ENCODE assay signal across 18 cellular contexts in genomic region chr7:27051451-27051850, GRCh38. TPM values are rescaled to one million over a fixed set of nuclear protein-coding genes. Genes with fewer than 3 reads are reported as not detected.
DNase-seq lines count a peak whose midpoint lies in the region; ATAC-seq, FAIRE-seq and TF ChIP-seq lines count a peak whose summit lies in the region.
"Had no signal": no experiment of that assay in that cellular context is flagged by ENCODE, and none has a peak within 500 bp of the region (broad histone marks: within the 10 kb centered on the region; RNA-seq: fewer than 3 reads in every experiment).

No MANE protein-coding gene starts in this region.

- H3K4me2 ChIP-seq in A549 (no peak overlapping the region), fibroblast of lung (ENCODE audit: extremely low read depth, insufficient read depth, low read length) (no peak overlapping the region), osteoblast (ENCODE audit: insufficient read depth, low read length) (no peak overlapping the region)
- H3K4me2 ChIP-seq: BLaER1 had no signal

- peaks cover 3% of the 10 kb centered on the region for H3K27me3 Mint-ChIP-seq in activated CD8-positive, alpha-beta memory T cell treated with anti-CD3 and anti-CD28 coated beads, Interleukin-2, amount 10 ng/mL, durations not matched to agents 7 days and 5 days

- no peaks in the 10 kb centered on the region for H3K9me3 Mint-ChIP-seq in activated CD8-positive, alpha-beta memory T cell treated with anti-CD3 and anti-CD28 coated beads, Interleukin-2, amount 10 ng/mL, durations not matched to agents 7 days and 5 days (ENCODE audit: low read depth)
- H3K9me3 Mint-ChIP-seq: CD14-positive monocyte; CD4-positive, alpha-beta memory T cell had no signal

- no peaks in the 10 kb centered on the region for H4K20me1 ChIP-seq in fibroblast of lung (ENCODE audit: control insufficient read depth, extremely low read depth, insufficient read depth, low read length)
- H4K20me1 ChIP-seq in osteoblast (ENCODE audit: insufficient read depth, low read length): no peaks in the 10 kb centered on the region
- H4K20me1 ChIP-seq: BLaER1 had no signal

- H3K27ac Mint-ChIP-seq in activated CD8-positive, alpha-beta memory T cell treated with anti-CD3 and anti-CD28 coated beads, Interleukin-2, amount 10 ng/mL, durations not matched to agents 7 days and 5 days: no peak overlapping the region
- H3K27ac Mint-ChIP-seq: CD14-positive monocyte; CD4-positive, alpha-beta memory T cell had no signal

- H3K79me2 ChIP-seq in fibroblast of lung (ENCODE audit: control insufficient read depth, insufficient read depth, low read length) (no peaks in the 10 kb centered on the region), osteoblast (ENCODE audit: insufficient read depth, low read length) (no peaks in the 10 kb centered on the region)

- H3K36me3 Mint-ChIP-seq in activated CD8-positive, alpha-beta memory T cell treated with anti-CD3 and anti-CD28 coated beads, Interleukin-2, amount 10 ng/mL, durations not matched to agents 7 days and 5 days: no peaks in the 10 kb centered on the region
- H3K36me3 Mint-ChIP-seq: CD14-positive monocyte; CD4-positive, alpha-beta memory T cell had no signal

- no peak overlapping the region for H3K4me3 Mint-ChIP-seq in activated CD8-positive, alpha-beta memory T cell treated with anti-CD3 and anti-CD28 coated beads, Interleukin-2, amount 10 ng/mL, durations not matched to agents 7 days and 5 days
- H3K4me3 Mint-ChIP-seq: CD14-positive monocyte; CD4-positive, alpha-beta memory T cell had no signal

- H2AFZ ChIP-seq in fibroblast of lung (ENCODE audit: low read length): no peak overlapping the region
- H2AFZ ChIP-seq in osteoblast (ENCODE audit: low read length): no peak overlapping the region

- no peaks in the 10 kb centered on the region for H3K27me3 ChIP-seq in MG63
- no peaks in the 10 kb centered on the region for H3K27me3 ChIP-seq in fibroblast of lung (ENCODE audit: control insufficient read depth, insufficient read depth, low read length)
- H3K27me3 ChIP-seq in osteoblast (ENCODE audit: insufficient read depth, low read length): no peaks in the 10 kb centered on the region
- H3K27me3 ChIP-seq: BLaER1 had no signal

- H3K27ac ChIP-seq in A549 (no peak overlapping the region), fibroblast of lung (ENCODE audit: insufficient read depth, low read length) (no peak overlapping the region), osteoblast (ENCODE audit: low read depth, low read length) (no peak overlapping the region)
- H3K27ac ChIP-seq: 22Rv1, BLaER1 had no signal

- H3K36me3 ChIP-seq in MG63 (no peaks in the 10 kb centered on the region), fibroblast of lung (ENCODE audit: control insufficient read depth, insufficient read depth, low read length) (no peaks in the 10 kb centered on the region), osteoblast (ENCODE audit: insufficient read depth, low read length) (no peaks in the 10 kb centered on the region)
- H3K36me3 ChIP-seq: BLaER1 had no signal

- DNase-seq in A549 (ENCODE audit: low read depth in 1 of 2, low spot score in 1 of 2): no peak
- peak; percentile 28 for DNase-seq in MG63
- peak; percentile 32 to 73 for DNase-seq in fibroblast of lung (ENCODE audit: low read depth in 2 of 2)
- peak; percentile 94 for DNase-seq in osteoblast (ENCODE audit: insufficient read length, low spot score, missing footprints)
- no peak for DNase-seq in lower leg skin (ENCODE audit: low spot score in 2 of 2)
- DNase-seq in SHP77 treated with DMSO at 0.1 percent for 48 hours (lab: John Stamatoyannopoulos, UW): no peak
- no peak for DNase-seq in activated CD8-positive, alpha-beta memory T cell treated with anti-CD3 and anti-CD28 coated beads, Interleukin-2, amount 10 ng/mL, durations not matched to agents 7 days and 5 days
- no peak for DNase-seq in HTR-8/SVneo (ENCODE audit: insufficient read length, low spot score)
- DNase-seq: CD4-positive, alpha-beta memory T cell; DMS153; DMS79; GF-D8; GOT3; H7 had no signal

- intact Hi-C loops in lower leg skin (cut with DNase I; ENCODE audit: low total_unique reads): no loop called here

- POLR2A ChIA-PET in A549 (lab: Yijun Ruan, JAX): no interaction called here

- no peak for TF ChIP-seq RAD21 in A549 (conservative IDR thresholded peaks at IDR 0.05 in 1 of 2, IDR thresholded peaks at IDR 0.05 in 1 of 2)

- H3K9ac ChIP-seq in fibroblast of lung (ENCODE audit: insufficient read depth, low read length): no peak overlapping the region
- H3K9ac ChIP-seq: BLaER1 had no signal

- no peaks in the 10 kb centered on the region for H3K9me3 ChIP-seq in A549
- H3K9me3 ChIP-seq in MG63: no peaks in the 10 kb centered on the region
- H3K9me3 ChIP-seq in fibroblast of lung (ENCODE audit: control insufficient read depth, insufficient read depth, low read depth, low read length): no peaks in the 10 kb centered on the region
- no peaks in the 10 kb centered on the region for H3K9me3 ChIP-seq in osteoblast (ENCODE audit: low read depth, low read length)

- H3K4me1 ChIP-seq in A549: peaks cover 13% of the 10 kb centered on the region; the same call in 2 of the 3 replicates
- H3K4me1 ChIP-seq in fibroblast of lung (ENCODE audit: control insufficient read depth, extremely low read depth, insufficient read depth, low read length): no peaks in the 10 kb centered on the region
- peaks cover 19% of the 10 kb centered on the region for H3K4me1 ChIP-seq in osteoblast (ENCODE audit: insufficient read depth, low read length)
- H3K4me1 ChIP-seq: BLaER1 had no signal

- no peak for ATAC-seq in A549
- no peak for ATAC-seq in activated CD8-positive, alpha-beta memory T cell treated with anti-CD3 and anti-CD28 coated beads, Interleukin-2, amount 10 ng/mL, durations not matched to agents 7 days and 5 days

- CTCF ChIA-PET in A549 (lab: Yijun Ruan, JAX): interaction anchor here (1.0 kb wide), 1 partner anchor 11 kb away, joined by 3 read pairs; no protein-coding TSS in a partner anchor
- CTCF ChIA-PET in activated CD8-positive, alpha-beta memory T cell treated with anti-CD3 and anti-CD28 coated beads, Interleukin-2, amount 10 ng/mL, durations not matched to agents 7 days and 5 days (lab: Charles Lee): no interaction called here

- FAIRE-seq in A549 (lab: Jason Lieb, UNC) (no peak), HTR-8/SVneo (lab: Jason Lieb, UNC) (no peak)

- no peak for TF ChIP-seq EP300 in A549 (IDR thresholded peaks at IDR 0.05)

- no peak for TF ChIP-seq POLR2A in A549 (IDR thresholded peaks at IDR 0.05; ENCODE audit: low read length)
- no peak for TF ChIP-seq POLR2A in lower leg skin (IDR thresholded peaks at IDR 0.05)

- 87% methylated on average over 4 of the region's 4 CpGs for WGBS in A549 (ENCODE audit: missing lambda C conversion rate)
- 85 to 88% methylated on average over 4 of the region's 4 CpGs for WGBS in lower leg skin, 2 donors

- TF ChIP-seq CTCF in A549 (IDR thresholded peaks at IDR 0.05) (no peak), fibroblast of lung (conservative IDR thresholded peaks at IDR 0.05 in 1 of 2, IDR thresholded peaks at IDR 0.05 in 1 of 2; ENCODE audit: low read depth in 1 of 2, low read length in 2 of 2) (no peak), osteoblast (IDR thresholded peaks at IDR 0.05; ENCODE audit: extremely low read depth, low read depth, low read length) (no peak), lower leg skin (IDR thresholded peaks at IDR 0.05) (no peak)

- H3K4me3 ChIP-seq in A549 (no peak overlapping the region), MG63 (no peak overlapping the region), fibroblast of lung (replicated peaks in 1 of 4; ENCODE audit: control extremely low read depth in 1 of 4, insufficient read depth in 1 of 4, low read depth in 3 of 4, low read length in 4 of 4) (no peak overlapping the region), osteoblast (ENCODE audit: insufficient read depth, low read length) (no peak overlapping the region), lower leg skin (ENCODE audit: low read depth, poor library complexity, severe bottlenecking) (no peak overlapping the region)
- H3K4me3 ChIP-seq: BLaER1 had no signal

- H3K4me1 Mint-ChIP-seq in activated CD8-positive, alpha-beta memory T cell treated with anti-CD3 and anti-CD28 coated beads, Interleukin-2, amount 10 ng/mL, durations not matched to agents 7 days and 5 days: no peaks in the 10 kb centered on the region
- H3K4me1 Mint-ChIP-seq: CD4-positive, alpha-beta memory T cell had no signal

TF ChIP-seq in A549, 52 proteins besides CTCF, POLR2A, EP300 and RAD21:
- TF ChIP-seq MAFK (IDR thresholded peaks at IDR 0.05; ENCODE audit: partially characterized antibody): peak; percentile 35
- no peak for TF ChIP-seq POLR2AphosphoS2 (conservative IDR thresholded peaks at IDR 0.05; ENCODE audit: low read length)

RNA-seq across cellular contexts. Expression of gene HOXA1, which starts 44.3 kb away (rescaled TPM):
- polyA plus RNA-seq in A549 (2011; rRNA removed): 4.8 and 5.0 TPM in 2 replicates
- polyA plus RNA-seq in A549 (2012; cell fraction: cytosol; rRNA removed): 3.3 and 3.5 TPM in 2 replicates
- 2.0 and 2.5 TPM in 2 replicates for polyA plus RNA-seq in A549 (2012; cell fraction: nucleus; rRNA removed)
- 2.6 to 3.0 TPM (median 2.8 TPM) in 3 replicates for polyA plus RNA-seq in A549 (2017; fragmentation: RNase III; extraction: RNeasy Plus Mini Kit Qiagen cat#74134 plus additional on column Dnase treatment)
- polyA minus RNA-seq in A549 (2011; rRNA and poly(A)+ RNA removed): 2.5 and 3.2 TPM in 2 replicates
- 0.27 and 1.1 TPM in 2 replicates for total RNA-seq in MG63 (2014; rRNA removed; shearing (Covaris generic); ENCODE audit: low replicate concordance)
- total RNA-seq in fibroblast of lung: 0.50 and 0.51 TPM in 2 replicates
- 0.58 and 0.83 TPM in 2 replicates for polyA plus RNA-seq in fibroblast of lung
- 0.66 and 0.67 TPM in 2 replicates for polyA plus RNA-seq in fibroblast of lung (2012)
- polyA minus RNA-seq in fibroblast of lung (ENCODE audit: low replicate concordance): 1.1 TPM in 1 of 2 replicates, not detected in the other
- total RNA-seq in osteoblast: 0.72 and 1.5 TPM in 2 replicates
- 1 to 10 TPM in 2 of 4 donors, under 1 TPM in 2; 0.63 to 3.2 (median 1.9) TPM for total RNA-seq in lower leg skin
- under 1 TPM; 0.28 to 0.76 TPM for total RNA-seq in activated CD8-positive, alpha-beta memory T cell treated with anti-CD3 and anti-CD28 coated beads, Interleukin-2, amount 10 ng/mL, durations not matched to agents 7 days and 5 days
- total RNA-seq: A673 had no signal

RNA-seq across cellular contexts. Expression of gene HOXA2, which starts 51.0 kb away (rescaled TPM):
- 2.1 and 2.4 TPM in 2 replicates for polyA plus RNA-seq in A549 (2011; rRNA removed)
- polyA plus RNA-seq in A549 (2012; cell fraction: cytosol; rRNA removed): 1.1 and 1.2 TPM in 2 replicates
- 4.0 and 5.5 TPM in 2 replicates for polyA plus RNA-seq in A549 (2012; cell fraction: nucleus; rRNA removed)
- 1.3 to 1.5 TPM (median 1.4 TPM) in 3 replicates for polyA plus RNA-seq in A549 (2017; fragmentation: RNase III; extraction: RNeasy Plus Mini Kit Qiagen cat#74134 plus additional on column Dnase treatment)
- polyA minus RNA-seq in A549 (2011; rRNA and poly(A)+ RNA removed): 0.83 TPM in 2 replicates
- 0.35 TPM in 1 of 2 replicates, not detected in the other for total RNA-seq in MG63 (2014; rRNA removed; shearing (Covaris generic); ENCODE audit: low replicate concordance)
- 1.0 and 1.3 TPM in 2 replicates for total RNA-seq in fibroblast of lung
- polyA plus RNA-seq in fibroblast of lung: 2.3 and 2.6 TPM in 2 replicates
- polyA plus RNA-seq in fibroblast of lung (2012): 1.4 and 2.2 TPM in 2 replicates
- polyA minus RNA-seq in fibroblast of lung (ENCODE audit: low replicate concordance): 2.1 and 2.3 TPM in 2 replicates
- total RNA-seq in osteoblast: 0.36 and 0.59 TPM in 2 replicates
- total RNA-seq in lower leg skin: 1 to 10 TPM in 3 of 4 donors, under 1 TPM in 1; 0.39 to 2.5 (median 1.8) TPM
- total RNA-seq in activated CD8-positive, alpha-beta memory T cell treated with anti-CD3 and anti-CD28 coated beads, Interleukin-2, amount 10 ng/mL, durations not matched to agents 7 days and 5 days: not detected
- total RNA-seq: A673; CD4-positive, alpha-beta memory T cell; H7 had no signal
- polyA plus RNA-seq: CD14-positive monocyte; CD4-positive, alpha-beta memory T cell had no signal

Comparison
In these comparisons a context has a peak if more than half of its experiments do, and no peak if none do; other contexts are left out.
1. DNase-seq: peak in MG63 (single experiment), fibroblast of lung (2 of 2) and osteoblast (single experiment); none in A549 (0 of 2), lower leg skin (0 of 2), SHP77 treated with DMSO at 0.1 percent for 48 hours (single experiment), activated CD8-positive, alpha-beta memory T cell treated with anti-CD3 and anti-CD28 coated beads, Interleukin-2, amount 10 ng/mL, durations not matched to agents 7 days and 5 days (single experiment) and HTR-8/SVneo (single experiment).